Comparison of ENCODE assay signal across 13 cellular contexts in the genomic region with DNA sequence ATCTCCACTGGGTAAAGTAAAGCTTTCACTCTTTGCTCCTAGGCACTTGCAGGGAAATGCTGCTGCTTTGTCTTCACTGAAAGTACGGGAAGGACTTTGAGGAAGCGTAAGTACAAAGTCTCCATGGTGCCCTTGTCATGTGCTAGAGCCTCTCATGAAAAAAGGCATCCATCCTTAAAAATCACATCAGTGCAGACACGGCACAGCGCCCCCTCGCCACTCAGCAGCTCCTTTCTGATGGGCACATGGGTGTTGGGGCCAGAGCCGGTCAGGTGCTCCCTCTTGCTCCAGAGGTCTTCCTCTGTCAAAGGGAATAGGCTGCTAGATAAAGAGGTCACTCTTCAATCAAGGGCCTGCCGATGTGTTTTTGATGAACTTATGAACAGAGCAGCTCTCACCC.
DNase-seq lines count a peak whose midpoint lies in the region; ATAC-seq, FAIRE-seq and TF ChIP-seq lines count a peak whose summit lies in the region.
"Had no signal": no experiment of that assay in that cellular context is flagged by ENCODE, and none has a peak within 500 bp of the region (broad histone marks: within the 10 kb centered on the region; RNA-seq: fewer than 3 reads in every experiment).

No MANE protein-coding gene starts in this region.

- no peak for TF ChIP-seq RAD21 in A549 (conservative IDR thresholded peaks at IDR 0.05 in 1 of 2, IDR thresholded peaks at IDR 0.05 in 1 of 2)
- TF ChIP-seq RAD21 in HepG2 (CRISPR knock-in tag; IDR thresholded peaks at IDR 0.05) = no peak; the same call in 1 of the 2 replicates

- peak overlapping the region in 1 of 2 experiments; percentile 72; a peak in 2 of 6 replicates for H3K27ac ChIP-seq in A549
- no peak overlapping the region for H3K27ac ChIP-seq in Karpas-422 (ENCODE audit: low read length)
- peak overlapping the region; percentile 52 for H3K27ac ChIP-seq in caudate nucleus (ENCODE audit: low read depth, low read length)
- no peak overlapping the region for H3K27ac ChIP-seq in HepG2 (ENCODE audit: extremely low read length, insufficient read depth, low read length)
- H3K27ac ChIP-seq in effector memory CD4-positive, alpha-beta T cell (ENCODE audit: insufficient read depth, low read length, poor library complexity, severe bottlenecking) = no peak overlapping the region
- H3K27ac ChIP-seq: ovary, tibial artery had no signal

- H3K9me3 ChIP-seq in A549 (no peaks in the 10 kb centered on the region), Karpas-422 (ENCODE audit: low read length) (no peaks in the 10 kb centered on the region), HepG2 (ENCODE audit: low read length) (no peaks in the 10 kb centered on the region)
- H3K9me3 ChIP-seq in effector memory CD4-positive, alpha-beta T cell (ENCODE audit: control insufficient read depth, low read length) = no peaks in the 10 kb centered on the region
- H3K9me3 ChIP-seq: ovary, tibial artery had no signal

- FAIRE-seq in A549 (lab: Jason Lieb, UNC) = no peak
- FAIRE-seq in HepG2 (lab: Jason Lieb, UNC) = no peak

- TF ChIP-seq EP300 in A549 (IDR thresholded peaks at IDR 0.05) (no peak), HepG2 (IDR thresholded peaks at IDR 0.05; ENCODE audit: low read depth in 2 of 2, low read length in 2 of 2) (no peak), HepG2 (CRISPR knock-in tag; IDR thresholded peaks at IDR 0.05; ENCODE audit: borderline replicate concordance) (no peak)

- no peak overlapping the region for H3K4me3 ChIP-seq in A549
- H3K4me3 ChIP-seq in Karpas-422 (ENCODE audit: low read length) = no peak overlapping the region
- H3K4me3 ChIP-seq in HepG2 (replicated peaks in 1 of 3; ENCODE audit: insufficient read depth in 1 of 3, low read depth in 2 of 3, low read length in 3 of 3) = peak overlapping the region in 2 of 3 experiments; percentile 30 to 48; a peak in 3 of 6 replicates
- no peak overlapping the region for H3K4me3 ChIP-seq in effector memory CD4-positive, alpha-beta T cell (ENCODE audit: insufficient read depth, low read depth, low read length, poor library complexity, severe bottlenecking)
- H3K4me3 ChIP-seq: ovary, tibial artery had no signal

- TF ChIP-seq POLR2A in A549 (IDR thresholded peaks at IDR 0.05; ENCODE audit: low read length) (no peak), HepG2 (IDR thresholded peaks at IDR 0.05; ENCODE audit: insufficient read depth in 1 of 2, low read depth in 2 of 2, low read length in 2 of 2) (no peak)

- no peaks in the 10 kb centered on the region for H3K9me2 ChIP-seq in Karpas-422 (replicated peaks; ENCODE audit: insufficient read depth, low read length)

- DNase-seq in A549 (ENCODE audit: low read depth in 1 of 2, low spot score in 1 of 2) = peak in 1 of 2 experiments; percentile 22
- peak; percentile 59 for DNase-seq in Karpas-422
- peak in 15 of 61 donors; percentile 4 to 35 (median 21) for DNase-seq in caudate nucleus (lab: John Stamatoyannopoulos, UW)
- DNase-seq in HepG2 (ENCODE audit: low spot score) = no peak
- DNase-seq in RKO (ENCODE audit: low spot score) = no peak
- no peak for DNase-seq in effector memory CD4-positive, alpha-beta T cell
- DNase-seq in stimulated activated CD4-positive, alpha-beta T cell treated with anti-CD3 and anti-CD28 coated beads, Interleukin-2, amount 100 ng/mL, for 48 hours = no peak
- DNase-seq in T-helper 1 cell = no peak
- DNase-seq: activated B cell treated with CpG ODN at 0.5 μM for 24 hours, NCI-H146, ovary, T-cell, tibial artery had no signal

- intact Hi-C loops in HepG2 (cut with micrococcal nuclease; ENCODE audit: unreplicated experiment) = loop anchor here (2.0 kb wide), 1 partner anchor 275 kb away; no protein-coding TSS in a partner anchor

- H3K9ac ChIP-seq in Karpas-422 (ENCODE audit: low read length) = no peak overlapping the region
- no peak overlapping the region for H3K9ac ChIP-seq in HepG2 (ENCODE audit: insufficient read depth, low read depth, low read length)

- in situ Hi-C loops in HepG2 (cut with HindIII; ENCODE audit: extremely low pct_ligation_motif_present, low pct_unique_long_range_greater_than_20kb) = no loop called here

- H2AFZ ChIP-seq in Karpas-422 (ENCODE audit: low read length) = no peak overlapping the region
- no peak overlapping the region for H2AFZ ChIP-seq in HepG2 (ENCODE audit: low read length)

- no peaks in the 10 kb centered on the region for H3K27me3 ChIP-seq in Karpas-422 (ENCODE audit: low read length)
- H3K27me3 ChIP-seq in HepG2 (ENCODE audit: control insufficient read depth in 1 of 2, insufficient read depth in 2 of 2, low read length in 2 of 2) = 0 out of 5 replicates have a peak, but pooled peaks cover 0 to 2% of the 10 kb centered on the region in 2 experiments
- H3K27me3 ChIP-seq in effector memory CD4-positive, alpha-beta T cell (replicated peaks; ENCODE audit: control insufficient read depth, insufficient read depth, low read length, poor library complexity, severe bottlenecking) = no peaks in the 10 kb centered on the region
- H3K27me3 ChIP-seq: ovary, tibial artery had no signal

- TF ChIP-seq CTCF in A549 (IDR thresholded peaks at IDR 0.05) = 0 out of 3 replicates have a peak, but pooled peaks have one; percentile 10
- TF ChIP-seq CTCF in HepG2 (CRISPR knock-in tag; IDR thresholded peaks at IDR 0.05) = peak; percentile 75

- H3K4me1 ChIP-seq in A549 = peaks cover 22% of the 10 kb centered on the region
- H3K4me1 ChIP-seq in Karpas-422 (ENCODE audit: low read length) = no peaks in the 10 kb centered on the region
- H3K4me1 ChIP-seq in HepG2 (ENCODE audit: insufficient read depth, low read length) = peaks cover 56% of the 10 kb centered on the region
- H3K4me1 ChIP-seq in effector memory CD4-positive, alpha-beta T cell (ENCODE audit: control insufficient read depth, insufficient read depth, low read length, poor library complexity, severe bottlenecking) = no peaks in the 10 kb centered on the region

- 80% methylated on average over 7 of the region's 7 CpGs for WGBS in A549 (ENCODE audit: missing lambda C conversion rate)
- 2% methylated on average over 4 of the region's 7 CpGs for WGBS in HepG2 (ENCODE audit: low lambda C conversion rate)

- H3K36me3 ChIP-seq in Karpas-422 (ENCODE audit: insufficient read depth, low read length) = no peaks in the 10 kb centered on the region
- H3K36me3 ChIP-seq in HepG2 (replicated peaks in 1 of 2; ENCODE audit: control insufficient read depth in 1 of 2, insufficient read depth in 2 of 2, low read length in 2 of 2) = no peaks in the 10 kb centered on the region
- H3K36me3 ChIP-seq in effector memory CD4-positive, alpha-beta T cell (ENCODE audit: control insufficient read depth, insufficient read depth, low read length) = no peaks in the 10 kb centered on the region
- H3K36me3 ChIP-seq: ovary, tibial artery had no signal

- CTCF ChIA-PET in A549 (lab: Yijun Ruan, JAX) (interaction anchor here (0.5 to 2.9 kb wide), 7 partner anchors 9 to 91 kb away, joined by 3 to 11 read pairs (median 3); no protein-coding TSS in a partner anchor), HepG2 (lab: Yijun Ruan, JAX; ENCODE audit: low intra/inter-chr PET ratio, low total read pairs) (interaction anchor here (0.6 kb wide), 1 partner anchor 87 kb away, joined by 3 read pairs; no protein-coding TSS in a partner anchor)

- POLR2A ChIA-PET in A549 (lab: Yijun Ruan, JAX) (no interaction called here), HepG2 (lab: Yijun Ruan, JAX) (interaction anchor here (1.4 kb wide), 1 partner anchor 38 kb away, joined by 3 read pairs; no protein-coding TSS in a partner anchor)

- H3K79me2 ChIP-seq in Karpas-422 (ENCODE audit: low read length) (no peaks in the 10 kb centered on the region), HepG2 (ENCODE audit: insufficient read depth, low read length) (no peaks in the 10 kb centered on the region)

- peak in 1 of 2 experiments; percentile 32; a peak in 3 of 6 replicates for ATAC-seq in A549
- peak; percentile 74 for ATAC-seq in HepG2
- ATAC-seq: T-cell had no signal

- H3K4me2 ChIP-seq in A549 (no peak overlapping the region), Karpas-422 (ENCODE audit: low read depth, low read length, poor library complexity, severe bottlenecking) (no peak overlapping the region), HepG2 (ENCODE audit: low read depth, low read length) (peak overlapping the region; percentile 74)

- no peaks in the 10 kb centered on the region for H4K20me1 ChIP-seq in Karpas-422 (ENCODE audit: insufficient read depth, low read depth, low read length)
- no peaks in the 10 kb centered on the region for H4K20me1 ChIP-seq in HepG2 (ENCODE audit: insufficient read depth, low read length)

- BruUV-seq in HepG2 (replicated peaks; lab: Mats Ljungman, UMichigan) = no TSS peak

TF ChIP-seq in A549, 52 proteins besides CTCF, POLR2A, EP300 and RAD21 (continues in another document):
- TF ChIP-seq, protein P1, sequence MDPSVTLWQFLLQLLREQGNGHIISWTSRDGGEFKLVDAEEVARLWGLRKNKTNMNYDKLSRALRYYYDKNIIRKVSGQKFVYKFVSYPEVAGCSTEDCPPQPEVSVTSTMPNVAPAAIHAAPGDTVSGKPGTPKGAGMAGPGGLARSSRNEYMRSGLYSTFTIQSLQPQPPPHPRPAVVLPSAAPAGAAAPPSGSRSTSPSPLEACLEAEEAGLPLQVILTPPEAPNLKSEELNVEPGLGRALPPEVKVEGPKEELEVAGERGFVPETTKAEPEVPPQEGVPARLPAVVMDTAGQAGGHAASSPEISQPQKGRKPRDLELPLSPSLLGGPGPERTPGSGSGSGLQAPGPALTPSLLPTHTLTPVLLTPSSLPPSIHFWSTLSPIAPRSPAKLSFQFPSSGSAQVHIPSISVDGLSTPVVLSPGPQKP (IDR thresholded peaks at IDR 0.05; ENCODE audit: low read depth, low read length) = no peak
- TF ChIP-seq SMC3 (IDR thresholded peaks at IDR 0.05) (no peak), PHF8 (IDR thresholded peaks at IDR 0.05; ENCODE audit: borderline replicate concordance, low read depth) (no peak)

TF ChIP-seq in HepG2, 621 proteins besides CTCF, POLR2A, EP300 and RAD21 (continues in another document):
- TF ChIP-seq ZNF343 (CRISPR knock-in tag; IDR thresholded peaks at IDR 0.05) (0 out of 2 replicates have a peak, but pooled peaks have one; percentile 21), ZNF263 (CRISPR knock-in tag; IDR thresholded peaks at IDR 0.05) (peak; percentile 98), HDAC1 (CRISPR knock-in tag; IDR thresholded peaks at IDR 0.05) (peak; percentile 33), SMC3 (IDR thresholded peaks at IDR 0.05; ENCODE audit: low read length) (no peak; the same call in 1 of the 2 replicates)
- TF ChIP-seq, protein P2, sequence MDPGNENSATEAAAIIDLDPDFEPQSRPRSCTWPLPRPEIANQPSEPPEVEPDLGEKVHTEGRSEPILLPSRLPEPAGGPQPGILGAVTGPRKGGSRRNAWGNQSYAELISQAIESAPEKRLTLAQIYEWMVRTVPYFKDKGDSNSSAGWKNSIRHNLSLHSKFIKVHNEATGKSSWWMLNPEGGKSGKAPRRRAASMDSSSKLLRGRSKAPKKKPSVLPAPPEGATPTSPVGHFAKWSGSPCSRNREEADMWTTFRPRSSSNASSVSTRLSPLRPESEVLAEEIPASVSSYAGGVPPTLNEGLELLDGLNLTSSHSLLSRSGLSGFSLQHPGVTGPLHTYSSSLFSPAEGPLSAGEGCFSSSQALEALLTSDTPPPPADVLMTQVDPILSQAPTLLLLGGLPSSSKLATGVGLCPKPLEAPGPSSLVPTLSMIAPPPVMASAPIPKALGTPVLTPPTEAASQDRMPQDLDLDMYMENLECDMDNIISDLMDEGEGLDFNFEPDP (CRISPR knock-in tag; conservative IDR thresholded peaks at IDR 0.05) = no peak

Comparison
In these comparisons a context has a peak if more than half of its experiments do, and no peak if none do; other contexts are left out.
1. H3K4me3 ChIP-seq: peak in HepG2 (2 of 3); none in A549 (single experiment), Karpas-422 (single experiment) and effector memory CD4-positive, alpha-beta T cell (single experiment).